ENCODE assay signal across 1 cellular context in genomic region chr9:124452841-124453585, GRCh38.
TF ChIP-seq lines count a peak whose summit lies in the region.

No MANE protein-coding gene starts in this region.

TF ChIP-seq in H1, 55 proteins besides CTCF, POLR2A, EP300 and RAD21:
- TF ChIP-seq POLR2AphosphoS5 (IDR thresholded peaks at IDR 0.05; ENCODE audit: low read depth, low read length), result no peak
- no peak for TF ChIP-seq SIRT6 (IDR thresholded peaks at IDR 0.05; ENCODE audit: low read length)
- no peak for TF ChIP-seq BRCA1 (IDR thresholded peaks at IDR 0.05; ENCODE audit: low read depth, low read length)
- TF ChIP-seq CHD2 (IDR thresholded peaks at IDR 0.05; ENCODE audit: low read length), result no peak
- no peak for TF ChIP-seq SP1 (IDR thresholded peaks at IDR 0.05; ENCODE audit: low read depth, low read length)
- no peak for TF ChIP-seq MAFK (IDR thresholded peaks at IDR 0.05; ENCODE audit: low read depth, low read length)
- TF ChIP-seq TAF7 (optimal IDR thresholded peaks at IDR 0.05; ENCODE audit: borderline replicate concordance, low read depth, low read length), result no peak
- no peak for TF ChIP-seq ASH2L (IDR thresholded peaks at IDR 0.05; ENCODE audit: low read length)
- TF ChIP-seq SRF (IDR thresholded peaks at IDR 0.05; ENCODE audit: low read depth, low read length), result no peak
- peak; percentile 88 for TF ChIP-seq E2F6 (IDR thresholded peaks at IDR 0.05)
- no peak for TF ChIP-seq PHF8 (conservative IDR thresholded peaks at IDR 0.05; ENCODE audit: low read depth, low read length)
- TF ChIP-seq CHD1 (IDR thresholded peaks at IDR 0.05; ENCODE audit: low read depth, low read length), result no peak
- TF ChIP-seq RBBP5 (IDR thresholded peaks at IDR 0.05; ENCODE audit: borderline replicate concordance, low read depth, low read length), result no peak
- TF ChIP-seq CREB1 (IDR thresholded peaks at IDR 0.05), result no peak
- no peak for TF ChIP-seq TCF12 (IDR thresholded peaks at IDR 0.05; ENCODE audit: low read depth, low read length)
- TF ChIP-seq ATF2 (IDR thresholded peaks at IDR 0.05; ENCODE audit: low read length), result no peak
- no peak for TF ChIP-seq ZNF274 (IDR thresholded peaks at IDR 0.05; ENCODE audit: borderline replicate concordance, extremely low read depth, low read length)
- no peak for TF ChIP-seq NANOG (IDR thresholded peaks at IDR 0.05; ENCODE audit: insufficient read depth, low read depth, low read length, poor library complexity, severe bottlenecking)
- TF ChIP-seq KDM1A (IDR thresholded peaks at IDR 0.05; ENCODE audit: borderline replicate concordance, low read length), result no peak
- TF ChIP-seq USF2 (IDR thresholded peaks at IDR 0.05; ENCODE audit: low read length), result no peak
- peak; percentile 95 for TF ChIP-seq MAX (IDR thresholded peaks at IDR 0.05)
- TF ChIP-seq KDM4A (IDR thresholded peaks at IDR 0.05; ENCODE audit: low read depth, low read length, severe bottlenecking), result peak; percentile 97
- no peak for TF ChIP-seq SAP30 (IDR thresholded peaks at IDR 0.05; ENCODE audit: insufficient read depth, insufficient replicate concordance, low read length)
- no peak for TF ChIP-seq HDAC6 (IDR thresholded peaks at IDR 0.05; ENCODE audit: low read depth, low read length)
- TF ChIP-seq YY1 (IDR thresholded peaks at IDR 0.05; ENCODE audit: low read depth, low read length), result no peak
- TF ChIP-seq RNF2 (IDR thresholded peaks at IDR 0.05; ENCODE audit: borderline replicate concordance, low read depth, low read length, missing control alignments, poor library complexity, severe bottlenecking), result peak; percentile 37
